In genomic region chr3:130395331-130395730, GRCh38 we compare ENCODE assay signal across 18 cellular contexts. TPM values are rescaled to one million over a fixed set of nuclear protein-coding genes. Genes with fewer than 3 reads are reported as not detected.
DNase-seq lines count a peak whose midpoint lies in the region; ATAC-seq and TF ChIP-seq lines count a peak whose summit lies in the region.
"Had no signal": no experiment of that assay in that cellular context is flagged by ENCODE, and none has a peak within 500 bp of the region (broad histone marks: within the 10 kb centered on the region; RNA-seq: fewer than 3 reads in every experiment).

No MANE protein-coding gene starts in this region.

- H3K4me1 ChIP-seq in PC-9 (replicated peaks; ENCODE audit: insufficient read depth) (peaks cover 19% of the 10 kb centered on the region), endodermal cell (ENCODE audit: control insufficient read depth, insufficient read depth, low read length) (peaks cover 7% of the 10 kb centered on the region), psoas muscle (no peaks in the 10 kb centered on the region), BE2C (no peaks in the 10 kb centered on the region)
- H3K4me1 ChIP-seq: BLaER1 had no signal

- no peak for TF ChIP-seq CTCF in PC-9 (conservative IDR thresholded peaks at IDR 0.05)
- no peak for TF ChIP-seq CTCF in endodermal cell (conservative IDR thresholded peaks at IDR 0.05)
- no peak for TF ChIP-seq CTCF in osteocyte (IDR thresholded peaks at IDR 0.05)
- TF ChIP-seq CTCF in psoas muscle (IDR thresholded peaks at IDR 0.05) = no peak
- no peak for TF ChIP-seq CTCF in BE2C (IDR thresholded peaks at IDR 0.05; ENCODE audit: low read depth, low read length)

- H3F3A ChIP-seq in PC-9 (ENCODE audit: insufficient read depth, low read depth) = peaks cover 11% of the 10 kb centered on the region; the same call in 1 of the 2 replicates

- in situ Hi-C loops in KBM-7 (cut with MboI; ENCODE audit: low pct_unique_long_range_greater_than_20kb, low sequenced_read_pairs) = no loop called here

- no peaks in the 10 kb centered on the region for H3K79me2 ChIP-seq in PC-9 (ENCODE audit: low read depth)

- peak overlapping the region; percentile 26 for H3K4me2 ChIP-seq in PC-9
- H3K4me2 ChIP-seq: BLaER1 had no signal

- no peaks in the 10 kb centered on the region for H3K9me3 ChIP-seq in PC-9 (ENCODE audit: insufficient read depth, low read depth)
- H3K9me3 ChIP-seq in endodermal cell (ENCODE audit: control insufficient read depth, low read length) = no peaks in the 10 kb centered on the region
- no peaks in the 10 kb centered on the region for H3K9me3 ChIP-seq in psoas muscle
- no peaks in the 10 kb centered on the region for H3K9me3 ChIP-seq in BE2C
- H3K9me3 ChIP-seq: BLaER1, SJCRH30 had no signal

- POLR2A ChIA-PET in PC-9 (lab: Charles Lee; ENCODE audit: unreplicated experiment) = no interaction called here

- CTCF ChIA-PET in PC-9 (lab: Charles Lee) = no interaction called here

- H3K4me3 ChIP-seq in PC-9 (no peak overlapping the region), endodermal cell (ENCODE audit: low read length) (no peak overlapping the region), psoas muscle (no peak overlapping the region), BE2C (ENCODE audit: low read depth, low read length) (no peak overlapping the region)
- H3K4me3 ChIP-seq: BLaER1, SJCRH30 had no signal

- no TSS peak for BruUV-seq in PC-9 (replicated peaks; lab: Mats Ljungman, UMichigan)

- 93% methylated on average over 2 of the region's 2 CpGs; no CpG with 5 or more reads in 1 of the 2 experiments for WGBS in endodermal cell (ENCODE audit: insufficient coverage in 1 of 2, insufficient read length in 1 of 2), 2 experiments
- 61 to 65% (median 62%) methylated on average over 2 of the region's 2 CpGs for WGBS in psoas muscle, 3 donors

- intact Hi-C loops in PC-9 (cut with micrococcal nuclease; ENCODE audit: unreplicated experiment) = no loop called here
- intact Hi-C loops in psoas muscle (cut with DNase I) = no loop called here

- no peaks in the 10 kb centered on the region for H4K20me1 ChIP-seq in PC-9 (ENCODE audit: insufficient read depth)
- H4K20me1 ChIP-seq: BLaER1 had no signal

- DNase-seq in HT1080 (ENCODE audit: low read depth) (peak; percentile 11), PC-9 (no peak), endodermal cell (no peak), osteocyte (ENCODE audit: extremely low spot score, unreplicated experiment) (no peak), psoas muscle (no peak), KBM-7 (no peak), BE2C (no peak)
- DNase-seq: CD8-positive, alpha-beta T cell; GF-D8; NCI-H1105 treated with DMSO at 0.1 percent for 48 hours; NCI-H1694 treated with DMSO at 0.1 percent for 48 hours; NCI-H2227 treated with DMSO at 0.1 percent for 48 hours; NCI-H774 had no signal

- H3K27me3 ChIP-seq in PC-9 (ENCODE audit: insufficient read depth, low read depth) = 0 out of 2 replicates have a peak, but pooled peaks cover 6% of the 10 kb centered on the region
- no peaks in the 10 kb centered on the region for H3K27me3 ChIP-seq in endodermal cell (ENCODE audit: control insufficient read depth, insufficient read depth, low read length, poor library complexity, severe bottlenecking)
- no peaks in the 10 kb centered on the region for H3K27me3 ChIP-seq in psoas muscle (ENCODE audit: insufficient read depth in 3 of 3, low read length in 2 of 3)
- H3K27me3 ChIP-seq in BE2C = no peaks in the 10 kb centered on the region
- H3K27me3 ChIP-seq: BLaER1, SJCRH30 had no signal

- H3K27me3 Mint-ChIP-seq in endodermal cell (ENCODE audit: insufficient read depth) = no peaks in the 10 kb centered on the region
- peaks cover 7% of the 10 kb centered on the region for H3K27me3 Mint-ChIP-seq in osteocyte (ENCODE audit: unreplicated experiment)

- no peak for ATAC-seq in psoas muscle
- no peak for ATAC-seq in HG02623 (IDR thresholded peaks at IDR 0.05; ENCODE audit: unreplicated experiment)
- ATAC-seq: CD8-positive, alpha-beta T cell had no signal

- H3K9me2 ChIP-seq in PC-9 (ENCODE audit: insufficient read depth) = no peaks in the 10 kb centered on the region

- H3K4me1 Mint-ChIP-seq in endodermal cell (peaks cover 11% of the 10 kb centered on the region), osteocyte (ENCODE audit: unreplicated experiment) (peaks cover 19% of the 10 kb centered on the region)
- H3K4me1 Mint-ChIP-seq: IgD-negative memory B cell had no signal

- no peak overlapping the region for H3K9ac ChIP-seq in endodermal cell (ENCODE audit: extremely low read depth, low read length, poor library complexity, severe bottlenecking)
- H3K9ac ChIP-seq: BLaER1 had no signal

- H3K36me3 Mint-ChIP-seq in endodermal cell (ENCODE audit: low read depth) (no peaks in the 10 kb centered on the region), osteocyte (ENCODE audit: unreplicated experiment) (no peaks in the 10 kb centered on the region)
- H3K36me3 Mint-ChIP-seq: CD8-positive, alpha-beta T cell; IgD-negative memory B cell had no signal

- peak overlapping the region; percentile 58; the same call in 1 of the 2 replicates for H2AFZ ChIP-seq in PC-9

- H3K4me3 Mint-ChIP-seq in endodermal cell (no peak overlapping the region), osteocyte (ENCODE audit: unreplicated experiment) (no peak overlapping the region)
- H3K4me3 Mint-ChIP-seq: CD8-positive, alpha-beta T cell; IgD-negative memory B cell had no signal

- H3K9me3 Mint-ChIP-seq in endodermal cell (no peaks in the 10 kb centered on the region), osteocyte (ENCODE audit: unreplicated experiment) (no peaks in the 10 kb centered on the region)
- H3K9me3 Mint-ChIP-seq: CD8-positive, alpha-beta T cell had no signal

- no peak overlapping the region for H3K27ac ChIP-seq in PC-9
- H3K27ac ChIP-seq in endodermal cell (ENCODE audit: low read depth, low read length) = no peak overlapping the region
- no peak overlapping the region for H3K27ac ChIP-seq in psoas muscle
- H3K27ac ChIP-seq: BLaER1, SJCRH30 had no signal

- peak overlapping the region; percentile 92 for H3K27ac Mint-ChIP-seq in endodermal cell
- peak overlapping the region; percentile 27 for H3K27ac Mint-ChIP-seq in osteocyte (ENCODE audit: unreplicated experiment)
- H3K27ac Mint-ChIP-seq: CD8-positive, alpha-beta T cell; IgD-negative memory B cell had no signal

- H3K36me3 ChIP-seq in PC-9 (ENCODE audit: low read depth) (no peaks in the 10 kb centered on the region), endodermal cell (ENCODE audit: control insufficient read depth, insufficient read depth, low read length) (no peaks in the 10 kb centered on the region), psoas muscle (ENCODE audit: insufficient read depth in 1 of 2, low read depth in 1 of 2) (no peaks in the 10 kb centered on the region), BE2C (no peaks in the 10 kb centered on the region)
- H3K36me3 ChIP-seq: BLaER1, SJCRH30 had no signal

RNA-seq across cellular contexts. Expression of gene COL6A5, which starts 49.9 kb away (rescaled TPM):
- 0.17 and 0.26 TPM in 2 replicates for total RNA-seq in HT1080 (2014; rRNA removed; shearing (Covaris generic))
- polyA plus RNA-seq in HT1080 (2015; cell fraction: cytosol; rRNA removed) = 0.06 and 0.09 TPM in 2 replicates
- 0.14 and 0.18 TPM in 2 replicates for polyA plus RNA-seq in HT1080 (2015; cell fraction: nucleus; rRNA removed)
- total RNA-seq in PC-9 (2021) (not detected in 2 replicates), endodermal cell (under 1 TPM; 0.02 to 0.07 TPM), osteocyte (not detected in 2 replicates), psoas muscle (not detected)
- polyA plus RNA-seq in endodermal cell (2013, experiment 1 of 2) = not detected
- not detected for polyA plus RNA-seq in endodermal cell (2013, experiment 2 of 2)
- polyA plus RNA-seq in psoas muscle = not detected
- polyA plus RNA-seq in BE2C (2012; ENCODE audit: insufficient read depth, insufficient read length, low read depth) = 5.0 TPM
- total RNA-seq: Calu3; CD8-positive, alpha-beta T cell; SJCRH30 had no signal
- polyA plus RNA-seq: IgD-negative memory B cell had no signal
